Comparison of ENCODE assay signal across 7 cellular contexts in the genomic region with DNA sequence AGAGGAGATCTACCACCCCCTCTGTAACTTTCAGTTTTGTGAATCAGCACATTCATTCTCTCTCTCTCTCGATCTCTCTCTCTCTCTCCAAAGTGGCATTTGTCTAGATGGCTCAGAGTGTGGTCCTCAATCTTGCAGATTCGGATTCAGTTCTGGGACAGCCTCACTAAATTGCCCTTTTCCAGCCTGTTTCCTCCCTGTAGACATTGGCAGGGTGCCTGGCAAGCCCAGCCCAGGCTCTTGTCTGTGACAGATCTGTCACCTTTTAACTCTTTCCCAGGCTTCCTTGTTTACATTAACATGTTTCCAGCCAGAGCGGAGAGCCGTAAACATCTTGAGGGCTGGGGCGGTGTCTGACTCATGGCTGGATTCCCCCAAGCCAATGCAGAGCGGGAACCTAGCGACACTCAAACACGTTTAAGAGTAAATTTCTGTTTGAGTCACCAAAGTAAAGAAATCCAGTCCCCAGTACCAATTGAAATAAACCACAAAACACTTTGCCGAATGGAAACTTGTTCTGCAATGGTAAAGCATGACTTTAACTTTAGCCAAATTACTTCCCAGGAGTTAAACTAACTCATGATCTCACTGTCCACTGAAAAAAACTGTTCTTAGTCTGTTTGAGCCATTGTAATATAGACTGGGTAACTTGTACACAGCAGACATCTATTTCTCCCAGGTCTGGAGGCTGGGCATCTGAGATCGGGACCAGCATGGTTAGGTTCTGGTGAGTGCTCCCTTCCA. TPM values are rescaled to one million over a fixed set of nuclear protein-coding genes. Genes with fewer than 3 reads are reported as not detected.
DNase-seq lines count a peak whose midpoint lies in the region; ATAC-seq and TF ChIP-seq lines count a peak whose summit lies in the region.

No MANE protein-coding gene starts in this region.

- DNase-seq in NCI-H2171 treated with DMSO at 0.1 percent for 48 hours (lab: John Stamatoyannopoulos, UW) = peak; percentile 65
- peak; percentile 58 to 81 for DNase-seq in cardiac fibroblast (ENCODE audit: low read depth in 2 of 2)
- peak; percentile 98 for DNase-seq in renal cortical epithelial cell (ENCODE audit: low read depth)
- DNase-seq in NCI-H1092 treated with DMSO at 0.1 percent for 48 hours (lab: John Stamatoyannopoulos, UW) = no peak
- DNase-seq in middle frontal gyrus (ENCODE audit: extremely low spot score, low spot score) = no peak

- no peak for TF ChIP-seq CTCF in cardiac fibroblast (IDR thresholded peaks at IDR 0.05; ENCODE audit: low read depth, low read length)

- H3K4me3 ChIP-seq in cardiac fibroblast (replicated peaks in 1 of 2; ENCODE audit: low read depth in 2 of 2, low read length in 2 of 2) = no peak overlapping the region

- ATAC-seq in GM18520 (IDR thresholded peaks at IDR 0.05; ENCODE audit: unreplicated experiment) (peak; percentile 85), HG02642 (IDR thresholded peaks at IDR 0.05; ENCODE audit: poor library complexity, unreplicated experiment) (peak; percentile 83)

RNA-seq across cellular contexts. Expression of a gene that starts 6.6 kb away (rescaled TPM):
- total RNA-seq in renal cortical epithelial cell = 1.5 and 1.7 TPM in 2 replicates

Comparison
In these comparisons a context has a peak if more than half of its experiments do, and no peak if none do; other contexts are left out.
1. DNase-seq: peak in NCI-H2171 treated with DMSO at 0.1 percent for 48 hours (single experiment), cardiac fibroblast (2 of 2) and renal cortical epithelial cell (single experiment); none in NCI-H1092 treated with DMSO at 0.1 percent for 48 hours (single experiment) and middle frontal gyrus (single experiment).